In the genomic region with DNA sequence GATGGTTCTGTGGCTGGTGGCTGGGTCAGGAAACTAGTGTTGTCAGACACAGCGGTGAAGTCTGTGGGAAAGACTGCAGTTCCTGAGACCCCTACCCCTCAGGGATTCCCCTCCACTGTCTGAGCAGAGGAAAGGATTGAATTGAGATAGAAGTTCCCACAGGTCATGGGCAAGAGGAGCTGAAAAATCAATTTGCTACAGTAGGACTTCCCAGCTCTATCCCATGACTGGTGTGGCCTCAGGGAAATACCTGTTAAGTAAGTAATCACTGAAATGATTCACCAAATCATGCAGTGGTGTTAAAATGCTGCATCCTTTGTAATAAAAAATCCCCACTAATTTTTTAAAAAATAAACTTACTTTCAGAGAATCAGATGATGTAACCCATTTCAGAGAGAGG, we compare ENCODE assay signal across 32 cellular contexts. TPM values are rescaled to one million over a fixed set of nuclear protein-coding genes. Genes with fewer than 3 reads are reported as not detected.
DNase-seq lines count a peak whose midpoint lies in the region; ATAC-seq, FAIRE-seq and TF ChIP-seq lines count a peak whose summit lies in the region.
"Had no signal": no experiment of that assay in that cellular context is flagged by ENCODE, and none has a peak within 500 bp of the region (broad histone marks: within the 10 kb centered on the region; RNA-seq: fewer than 3 reads in every experiment).

No MANE protein-coding gene starts in this region.

- H3K4me1 Mint-ChIP-seq in activated naive CD8-positive, alpha-beta T cell treated with anti-CD3 and anti-CD28 coated beads for 36 hours, result no peaks in the 10 kb centered on the region
- H3K4me1 Mint-ChIP-seq: activated CD8-positive, alpha-beta memory T cell treated with anti-CD3 and anti-CD28 coated beads, Interleukin-2, amount 10 ng/mL, durations not matched to agents 7 days and 5 days; immature natural killer cell; naive B cell had no signal

- no peak overlapping the region for H3K4me3 ChIP-seq in BLaER1
- H3K4me3 ChIP-seq in mammary epithelial cell (replicated peaks in 1 of 3; ENCODE audit: insufficient read depth in 1 of 3, low read depth in 2 of 3, low read length in 3 of 3), result no peak overlapping the region
- H3K4me3 ChIP-seq in keratinocyte (ENCODE audit: control insufficient read depth in 2 of 3, extremely low read depth in 1 of 3, insufficient read depth in 2 of 3, low read depth in 1 of 3, low read length in 3 of 3), result no peak overlapping the region
- H3K4me3 ChIP-seq: esophagus squamous epithelium, Peyer's patch, SJSA1, tibial nerve had no signal

- FAIRE-seq in keratinocyte (lab: Jason Lieb, UNC), result peak; percentile 94
- FAIRE-seq: colon, small intestine had no signal

- H3K9me1 ChIP-seq in keratinocyte (ENCODE audit: control insufficient read depth, extremely low read depth, insufficient read depth, low read length), result no peaks in the 10 kb centered on the region

- no peak overlapping the region for H3K4me3 Mint-ChIP-seq in activated naive CD8-positive, alpha-beta T cell treated with anti-CD3 and anti-CD28 coated beads for 36 hours
- H3K4me3 Mint-ChIP-seq: activated CD8-positive, alpha-beta memory T cell treated with anti-CD3 and anti-CD28 coated beads, Interleukin-2, amount 10 ng/mL, durations not matched to agents 7 days and 5 days; activated naive CD4-positive, alpha-beta T cell treated with anti-CD3 and anti-CD28 coated beads for 36 hours; CD8-positive, alpha-beta T cell; immature natural killer cell; mesothelial cell of epicardium; naive B cell had no signal

- no peaks in the 10 kb centered on the region; the same call in 1 of the 2 replicates for H3K27me3 ChIP-seq in BLaER1
- H3K27me3 ChIP-seq in mammary epithelial cell (ENCODE audit: insufficient read depth, low read length), result no peaks in the 10 kb centered on the region
- no peaks in the 10 kb centered on the region for H3K27me3 ChIP-seq in keratinocyte (ENCODE audit: control insufficient read depth, extremely low read depth, insufficient read depth, low read length)
- H3K27me3 ChIP-seq: esophagus squamous epithelium, Peyer's patch, SJSA1, tibial nerve had no signal

- DNase-seq in HPDE6-E6E7 (ENCODE audit: extremely low spot score) (peak; percentile 53), mammary epithelial cell (peak; percentile 77), keratinocyte (ENCODE audit: low read depth, low spot score) (no peak), mesenteric fat pad (ENCODE audit: low spot score) (no peak), Ammon's horn (ENCODE audit: low spot score) (no peak)
- DNase-seq in activated naive CD8-positive, alpha-beta T cell treated with anti-CD3 and anti-CD28 coated beads for 36 hours, result no peak
- DNase-seq: activated CD4-positive, CD25-positive, alpha-beta regulatory T cell; activated CD8-positive, alpha-beta memory T cell treated with anti-CD3 and anti-CD28 coated beads, Interleukin-2, amount 10 ng/mL, durations not matched to agents 7 days and 5 days; activated naive CD4-positive, alpha-beta T cell treated with anti-CD3 and anti-CD28 coated beads for 36 hours; amniotic stem cell; CD8-positive, alpha-beta T cell; effector CD8-positive, alpha-beta T cell; esophagus squamous epithelium; hypothalamus; immature natural killer cell; naive B cell; NCI-H1092; NCI-H187; NCI-H2171 treated with DMSO at 0.1 percent for 48 hours; NCI-H524 treated with DMSO at 0.1 percent for 48 hours; NK-92 treated with Interleukin-12 subunit alpha and Interleukin-12 subunit beta, amount 100 ng/mL, for 24 hours; Peyer's patch; retina; small intestine; stimulated activated CD8-positive, alpha-beta memory T cell treated with anti-CD3 and anti-CD28 coated beads, Interleukin-4, amount 100 ng/mL, for 48 hours had no signal

- H3K36me3 Mint-ChIP-seq in activated naive CD8-positive, alpha-beta T cell treated with anti-CD3 and anti-CD28 coated beads for 36 hours, result no peaks in the 10 kb centered on the region
- H3K36me3 Mint-ChIP-seq: activated CD8-positive, alpha-beta memory T cell treated with anti-CD3 and anti-CD28 coated beads, Interleukin-2, amount 10 ng/mL, durations not matched to agents 7 days and 5 days; CD8-positive, alpha-beta T cell; immature natural killer cell; mesothelial cell of epicardium had no signal

- in situ Hi-C loops in mammary epithelial cell (cut with MboI; ENCODE audit: low sequenced_read_pairs in 2 of 2), result no loop called here

- no peaks in the 10 kb centered on the region for H3K79me2 ChIP-seq in mammary epithelial cell (ENCODE audit: insufficient read depth, low read length)
- H3K79me2 ChIP-seq in keratinocyte (ENCODE audit: control insufficient read depth, insufficient read depth, low read length), result no peaks in the 10 kb centered on the region

- H4K20me1 ChIP-seq in BLaER1, result no peaks in the 10 kb centered on the region
- no peaks in the 10 kb centered on the region for H4K20me1 ChIP-seq in mammary epithelial cell (ENCODE audit: insufficient read depth, low read length)
- no peaks in the 10 kb centered on the region for H4K20me1 ChIP-seq in keratinocyte (ENCODE audit: control insufficient read depth, extremely low read depth, insufficient read depth, low read length)

- intact Hi-C loops in mammary epithelial cell (cut with micrococcal nuclease), result loop anchor here (1.0 kb wide), 2 partner anchors 10 to 44 kb away; no protein-coding TSS in a partner anchor

- H3K27me3 Mint-ChIP-seq in activated naive CD8-positive, alpha-beta T cell treated with anti-CD3 and anti-CD28 coated beads for 36 hours, result peaks cover 30% of the 10 kb centered on the region

- no peak overlapping the region for H3K27ac Mint-ChIP-seq in activated naive CD8-positive, alpha-beta T cell treated with anti-CD3 and anti-CD28 coated beads for 36 hours
- H3K27ac Mint-ChIP-seq: activated CD8-positive, alpha-beta memory T cell treated with anti-CD3 and anti-CD28 coated beads, Interleukin-2, amount 10 ng/mL, durations not matched to agents 7 days and 5 days; activated naive CD4-positive, alpha-beta T cell treated with anti-CD3 and anti-CD28 coated beads for 36 hours; CD8-positive, alpha-beta T cell; immature natural killer cell had no signal

- no peaks in the 10 kb centered on the region for H3K9me3 ChIP-seq in BLaER1
- no peaks in the 10 kb centered on the region for H3K9me3 ChIP-seq in mammary epithelial cell (replicated peaks; ENCODE audit: insufficient read depth, low read length)
- no peaks in the 10 kb centered on the region for H3K9me3 ChIP-seq in keratinocyte (ENCODE audit: control insufficient read depth, low read depth, low read length)
- H3K9me3 ChIP-seq: esophagus squamous epithelium, Peyer's patch, SJSA1, tibial nerve had no signal

- CTCF ChIA-PET in mammary epithelial cell (lab: Charles Lee; ENCODE audit: low non-redundant PET), result no interaction called here

- H3K9ac ChIP-seq in BLaER1 (no peak overlapping the region), mammary epithelial cell (ENCODE audit: insufficient read depth, low read length) (no peak overlapping the region), keratinocyte (ENCODE audit: control insufficient read depth, extremely low read depth, insufficient read depth, low read length) (no peak overlapping the region)

- no peak for ATAC-seq in GM18867 (IDR thresholded peaks at IDR 0.05; ENCODE audit: unreplicated experiment)
- ATAC-seq: activated CD8-positive, alpha-beta memory T cell treated with anti-CD3 and anti-CD28 coated beads, Interleukin-2, amount 10 ng/mL, durations not matched to agents 7 days and 5 days; CD8-positive, alpha-beta T cell; left lobe of liver had no signal

- dilution Hi-C loops in mammary epithelial cell (cut with HindIII; ENCODE audit: low sequenced_read_pairs), result no loop called here
- dilution Hi-C loops in keratinocyte (cut with MboI; ENCODE audit: extremely low pct_ligation_motif_present, low sequenced_read_pairs), result no loop called here

- H3K4me2 ChIP-seq in BLaER1 (0 out of 2 replicates have a peak overlapping the region, but pooled peaks have one; percentile 17), mammary epithelial cell (ENCODE audit: insufficient read depth, low read depth, low read length) (peak overlapping the region; percentile 13), keratinocyte (ENCODE audit: control insufficient read depth, extremely low read depth, insufficient read depth, low read depth, low read length) (peak overlapping the region; percentile 49)

- BruUV-seq in mammary epithelial cell (replicated peaks; lab: Mats Ljungman, UMichigan), result no TSS peak

- H3K4me1 ChIP-seq in BLaER1, result peaks cover 10% of the 10 kb centered on the region; the same call in 1 of the 2 replicates
- H3K4me1 ChIP-seq in mammary epithelial cell (ENCODE audit: insufficient read depth, low read length), result peaks cover 15% of the 10 kb centered on the region
- H3K4me1 ChIP-seq in keratinocyte (ENCODE audit: control insufficient read depth, extremely low read depth, insufficient read depth, low read length), result peaks cover 31% of the 10 kb centered on the region
- H3K4me1 ChIP-seq: SJSA1 had no signal

- no peak for TF ChIP-seq CTCF in mammary epithelial cell (conservative IDR thresholded peaks at IDR 0.05 in 1 of 2, IDR thresholded peaks at IDR 0.05 in 1 of 2; ENCODE audit: extremely low read depth in 1 of 2, insufficient read depth in 1 of 2, low read depth in 1 of 2, low read length in 2 of 2)
- TF ChIP-seq CTCF in keratinocyte (optimal IDR thresholded peaks at IDR 0.05 in 1 of 3, IDR thresholded peaks at IDR 0.05 in 1 of 3, conservative IDR thresholded peaks at IDR 0.05 in 1 of 3; ENCODE audit: extremely low read depth in 1 of 3, insufficient read depth in 2 of 3, low read length in 3 of 3), result no peak

- H3K36me3 ChIP-seq in BLaER1, result no peaks in the 10 kb centered on the region
- no peaks in the 10 kb centered on the region for H3K36me3 ChIP-seq in mammary epithelial cell (ENCODE audit: insufficient read depth, low read length)
- no peaks in the 10 kb centered on the region for H3K36me3 ChIP-seq in keratinocyte (ENCODE audit: control insufficient read depth in 2 of 2, extremely low read depth in 1 of 2, insufficient read depth in 2 of 2, low read length in 2 of 2)
- H3K36me3 ChIP-seq: esophagus squamous epithelium, Peyer's patch, SJSA1, tibial nerve had no signal

- peaks cover 2% of the 10 kb centered on the region for H3K9me3 Mint-ChIP-seq in activated naive CD8-positive, alpha-beta T cell treated with anti-CD3 and anti-CD28 coated beads for 36 hours
- H3K9me3 Mint-ChIP-seq: activated naive CD4-positive, alpha-beta T cell treated with anti-CD3 and anti-CD28 coated beads for 36 hours; CD8-positive, alpha-beta T cell; immature natural killer cell had no signal

- 90% methylated on average over 1 of the region's 1 CpG for WGBS in mammary epithelial cell (ENCODE audit: low coverage, missing lambda C conversion rate)

- H2AFZ ChIP-seq in mammary epithelial cell (ENCODE audit: low read depth, low read length), result peak overlapping the region; percentile 38
- H2AFZ ChIP-seq in keratinocyte (ENCODE audit: control insufficient read depth, low read length), result peak overlapping the region; percentile 50

- H3K27ac ChIP-seq in BLaER1 (no peak overlapping the region), mammary epithelial cell (ENCODE audit: insufficient read depth, low read depth, low read length) (no peak overlapping the region), keratinocyte (ENCODE audit: control insufficient read depth, insufficient read depth, low read length) (peak overlapping the region; percentile 57)
- H3K27ac ChIP-seq: Peyer's patch, SJSA1 had no signal

RNA-seq across cellular contexts. Expression of a gene that starts 45.0 kb away (rescaled TPM):
- total RNA-seq in mammary epithelial cell (10 to 100 TPM; 25.7 to 47.7 TPM), mesenteric fat pad (43.6 TPM)
- polyA plus RNA-seq in mammary epithelial cell (6.8 TPM), keratinocyte (5.7 to 11.6 TPM (median 11.5 TPM) in 3 replicates)
- polyA minus RNA-seq in mammary epithelial cell (19.6 TPM), keratinocyte (5.0 to 22.3 TPM (median 9.9 TPM) in 3 replicates)
- polyA plus RNA-seq in keratinocyte (2011; ENCODE audit: low read depth), result 3.9 TPM
- polyA plus RNA-seq in keratinocyte (2011; cell fraction: cytosol; rRNA removed), result 6.3 and 9.9 TPM in 2 replicates
- 10.1 and 13.1 TPM in 2 replicates for polyA plus RNA-seq in keratinocyte (2011; cell fraction: nucleus; rRNA removed)
- polyA plus RNA-seq in keratinocyte (2012; ENCODE audit: low replicate concordance), result 3.9 and 16.6 TPM in 2 replicates
- 17.5 TPM for polyA minus RNA-seq in keratinocyte (2011; cell fraction: cytosol; rRNA and poly(A)+ RNA removed)
- 22.7 and 46.3 TPM in 2 replicates for polyA minus RNA-seq in keratinocyte (2011; cell fraction: nucleus; rRNA and poly(A)+ RNA removed)
- total RNA-seq in activated naive CD8-positive, alpha-beta T cell treated with anti-CD3 and anti-CD28 coated beads for 36 hours, result 1 to 10 TPM; 3.2 TPM

Comparison
In these comparisons a context has a peak if more than half of its experiments do, and no peak if none do; other contexts are left out.
1. DNase-seq: peak in HPDE6-E6E7 (single experiment) and mammary epithelial cell (single experiment); none in keratinocyte (single experiment), mesenteric fat pad (single experiment), activated naive CD8-positive, alpha-beta T cell treated with anti-CD3 and anti-CD28 coated beads for 36 hours (single experiment) and Ammon's horn (single experiment).
2. RNA of a gene that starts 45.0 kb away (total RNA-seq): 25.7 to 47.7 TPM in mammary epithelial cell and 43.6 TPM in mesenteric fat pad (single experiment); 3.2 TPM in activated naive CD8-positive, alpha-beta T cell treated with anti-CD3 and anti-CD28 coated beads for 36 hours; every median in the first group is over 4 times any median in the second.
3. Peak in every context shown above with its lines, with median percentiles within 50 percentile points of each other: H3K4me2 ChIP-seq.